ENCODE assay signal across 9 cellular contexts in genomic region chr16:48054881-48055601, GRCh38.
DNase-seq lines count a peak whose midpoint lies in the region; ATAC-seq and TF ChIP-seq lines count a peak whose summit lies in the region.
"Had no signal": no experiment of that assay in that cellular context is flagged by ENCODE, and none has a peak within 500 bp of the region (broad histone marks: within the 10 kb centered on the region; RNA-seq: fewer than 3 reads in every experiment).

No MANE protein-coding gene starts in this region.

- H3K27me3 Mint-ChIP-seq in activated naive CD8-positive, alpha-beta T cell treated with anti-CD3 and anti-CD28 coated beads, Interleukin-2, amount 50 U/mL, for 24 hours: peaks cover 25% of the 10 kb centered on the region
- H3K27me3 Mint-ChIP-seq in progenitor cell of endocrine pancreas: peaks cover 11% of the 10 kb centered on the region

- H3K27ac Mint-ChIP-seq in activated naive CD8-positive, alpha-beta T cell treated with anti-CD3 and anti-CD28 coated beads, Interleukin-2, amount 50 U/mL, for 24 hours: no peak overlapping the region
- peak overlapping the region; percentile 66 for H3K27ac Mint-ChIP-seq in progenitor cell of endocrine pancreas

- peaks cover 0 to 24% (median 5%) of the 10 kb centered on the region in 9 donors for H3K4me1 ChIP-seq in heart right ventricle

- H3K4me1 Mint-ChIP-seq in activated naive CD8-positive, alpha-beta T cell treated with anti-CD3 and anti-CD28 coated beads, Interleukin-2, amount 50 U/mL, for 24 hours: no peaks in the 10 kb centered on the region
- H3K4me1 Mint-ChIP-seq in progenitor cell of endocrine pancreas (ENCODE audit: low read depth): peaks cover 23% of the 10 kb centered on the region

- no peak overlapping the region for H3K4me3 Mint-ChIP-seq in activated naive CD8-positive, alpha-beta T cell treated with anti-CD3 and anti-CD28 coated beads, Interleukin-2, amount 50 U/mL, for 24 hours
- H3K4me3 Mint-ChIP-seq in progenitor cell of endocrine pancreas (ENCODE audit: low read depth): peak overlapping the region; percentile 48

- H3K9me3 Mint-ChIP-seq in activated naive CD8-positive, alpha-beta T cell treated with anti-CD3 and anti-CD28 coated beads, Interleukin-2, amount 50 U/mL, for 24 hours: no peaks in the 10 kb centered on the region
- H3K9me3 Mint-ChIP-seq in progenitor cell of endocrine pancreas (ENCODE audit: low read depth): peaks cover 3% of the 10 kb centered on the region

- H3K9me3 ChIP-seq in heart right ventricle: no peaks in the 10 kb centered on the region
- H3K9me3 ChIP-seq: neutrophil had no signal

- DNase-seq in Right ventricle myocardium inferior (ENCODE audit: missing footprints) (no peak), cardiac septum (ENCODE audit: low spot score) (no peak), NCI-H460 (ENCODE audit: extremely low read depth, low read depth) (peak; percentile 48), heart right ventricle (peak; percentile 24 to 47), progenitor cell of endocrine pancreas (ENCODE audit: low spot score, unreplicated experiment) (peak; percentile 27)
- DNase-seq in activated naive CD8-positive, alpha-beta T cell treated with anti-CD3 and anti-CD28 coated beads, Interleukin-2, amount 50 U/mL, for 24 hours: peak; percentile 16
- DNase-seq in stimulated activated naive CD4-positive, alpha-beta T cell treated with Interleukin-2 at 50 U/mL for 16 hours (lab: John Stamatoyannopoulos, UW): no peak

- H3K36me3 ChIP-seq in heart right ventricle: no peaks in the 10 kb centered on the region
- H3K36me3 ChIP-seq: neutrophil had no signal

- no peaks in the 10 kb centered on the region for H3K36me3 Mint-ChIP-seq in activated naive CD8-positive, alpha-beta T cell treated with anti-CD3 and anti-CD28 coated beads, Interleukin-2, amount 50 U/mL, for 24 hours (ENCODE audit: low read depth)
- no peaks in the 10 kb centered on the region for H3K36me3 Mint-ChIP-seq in progenitor cell of endocrine pancreas (ENCODE audit: insufficient read depth)

- intact Hi-C loops in Right ventricle myocardium inferior (cut with DNase I) (loop anchor here (5.0 kb wide), 2 partner anchors 102 to 913 kb away; partner anchors contain the start of genes ABCC12 and NETO2), cardiac septum (cut with DNase I) (loop anchor here (5.0 kb wide), 1 partner anchor 913 kb away; the partner anchor contains the start of gene NETO2), heart right ventricle (cut with DNase I) (loop anchor here in 7 of 10 donors (1.0 to 10.0 kb wide), 7 partner anchors 97 to 1018 kb away; partner anchors contain the start of genes NETO2 (in 5 of the 7) and ABCC12 (in 1 of the 7))

- no peak overlapping the region for H3K27ac ChIP-seq in heart right ventricle
- H3K27ac ChIP-seq: neutrophil had no signal

- peak overlapping the region in 3 of 10 donors; percentile 16 to 28 (median 20) for H3K4me3 ChIP-seq in heart right ventricle

- WGBS in heart right ventricle, 2 donors: 30 to 32% methylated on average over 24 of the region's 24 CpGs

- H3K27me3 ChIP-seq in heart right ventricle: peaks cover 0 to 9% (median 0%) of the 10 kb centered on the region in 7 donors

- TF ChIP-seq CTCF in heart right ventricle (IDR thresholded peaks at IDR 0.05) (peak; percentile 54 to 85 (median 76)), progenitor cell of endocrine pancreas (IDR thresholded peaks at IDR 0.05; ENCODE audit: unreplicated experiment) (peak; percentile 92)

- peak; percentile 72 for ATAC-seq in Right ventricle myocardium inferior
- peak; percentile 65 for ATAC-seq in HG02938 (IDR thresholded peaks at IDR 0.05; ENCODE audit: unreplicated experiment)
- no peak for ATAC-seq in activated naive CD8-positive, alpha-beta T cell treated with anti-CD3 and anti-CD28 coated beads, Interleukin-2, amount 50 U/mL, for 24 hours
- ATAC-seq in heart right ventricle: peak; percentile 47 to 91 (median 76)

Comparison
In these comparisons a context has a peak if more than half of its experiments do, and no peak if none do; other contexts are left out.
1. DNase-seq: peak in NCI-H460 (single experiment), activated naive CD8-positive, alpha-beta T cell treated with anti-CD3 and anti-CD28 coated beads, Interleukin-2, amount 50 U/mL, for 24 hours (single experiment), heart right ventricle (2 of 2) and progenitor cell of endocrine pancreas (single experiment); none in Right ventricle myocardium inferior (single experiment), cardiac septum (single experiment) and stimulated activated naive CD4-positive, alpha-beta T cell treated with Interleukin-2 at 50 U/mL for 16 hours (single experiment).